ENCODE assay signal across 1 cellular context in the genomic region with DNA sequence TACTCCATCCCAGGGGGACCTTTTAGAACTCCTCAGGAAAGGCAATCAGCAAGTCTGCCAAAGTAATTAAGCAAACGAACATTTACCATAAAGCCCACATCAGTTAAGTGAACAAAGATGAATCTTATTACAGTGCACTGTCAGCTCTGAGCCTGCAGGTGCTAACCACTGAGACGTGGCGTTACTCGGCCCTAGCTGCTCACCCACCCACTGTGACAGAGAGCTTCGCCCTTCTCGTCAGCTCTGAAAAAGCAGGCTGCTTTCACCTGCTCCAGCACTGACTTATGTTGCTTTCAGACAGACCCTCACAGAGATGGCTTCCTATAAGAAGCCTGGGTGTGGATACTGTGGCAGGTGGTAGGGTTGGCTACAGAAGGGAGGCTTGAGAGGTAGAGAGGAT.
TF ChIP-seq lines count a peak whose summit lies in the region.

No MANE protein-coding gene starts in this region.

TF ChIP-seq in H1, 55 proteins besides CTCF, POLR2A, EP300 and RAD21 (continued from another document):
- TF ChIP-seq HDAC2 (IDR thresholded peaks at IDR 0.05; ENCODE audit: borderline replicate concordance in 1 of 2, low read depth in 2 of 2, low read length in 2 of 2) (no peak), MAX (IDR thresholded peaks at IDR 0.05) (no peak), RBBP5 (IDR thresholded peaks at IDR 0.05; ENCODE audit: borderline replicate concordance, low read depth, low read length) (no peak), TCF12 (IDR thresholded peaks at IDR 0.05; ENCODE audit: low read depth, low read length) (no peak), SP1 (IDR thresholded peaks at IDR 0.05; ENCODE audit: low read depth, low read length) (no peak), MAFK (IDR thresholded peaks at IDR 0.05; ENCODE audit: low read depth, low read length) (no peak), GABPA (IDR thresholded peaks at IDR 0.05; ENCODE audit: borderline replicate concordance, insufficient read depth, low read length) (no peak)
